8 cellular contexts compared by ENCODE assay signal in the genomic region with DNA sequence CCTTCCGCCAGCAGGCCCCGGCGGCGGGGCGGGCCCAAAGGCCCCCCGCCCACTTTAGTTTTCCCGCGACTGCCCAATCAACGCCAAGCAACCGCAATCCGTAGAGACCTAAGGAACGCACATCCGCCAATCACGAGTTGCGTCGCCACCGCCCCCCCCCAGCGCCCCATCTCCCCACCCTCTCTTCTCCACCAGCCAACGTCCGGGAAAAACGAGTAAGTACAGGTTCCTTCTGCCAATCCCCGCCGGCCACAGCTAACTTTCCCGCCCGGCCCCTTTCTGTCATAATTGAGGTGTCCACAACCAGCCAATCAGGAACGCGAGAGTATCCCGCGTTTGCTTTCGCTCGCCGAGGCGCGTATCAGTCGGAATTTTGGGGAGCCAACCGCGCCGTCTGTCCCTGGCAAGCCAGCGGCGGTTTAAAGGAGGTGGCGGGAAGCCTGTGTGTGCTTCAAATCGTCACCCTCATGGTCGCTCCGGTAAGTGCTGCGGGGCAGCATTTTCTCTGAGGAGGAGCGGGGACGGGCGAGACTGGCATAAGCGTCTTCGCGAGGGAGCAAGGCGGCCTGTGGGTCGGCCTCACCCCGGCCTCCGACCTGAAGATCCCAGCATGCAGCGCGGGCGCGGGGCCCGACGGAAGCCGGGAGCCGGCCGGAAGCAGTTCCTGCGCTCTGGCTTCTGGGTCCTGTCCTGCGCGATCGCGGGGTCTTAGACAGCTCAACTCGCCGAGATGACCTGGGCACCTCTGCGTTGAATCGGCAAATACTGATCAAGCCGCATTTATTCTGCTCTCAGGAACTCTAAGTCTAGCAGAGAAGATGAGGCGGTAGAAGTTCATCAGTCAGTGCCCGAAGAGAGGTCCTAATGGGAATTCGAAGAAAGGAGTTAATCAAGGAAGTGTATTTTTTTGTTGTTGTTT. TPM values are rescaled to one million over a fixed set of nuclear protein-coding genes. Genes with fewer than 3 reads are reported as not detected.
DNase-seq lines count a peak whose midpoint lies in the region; ATAC-seq, FAIRE-seq and TF ChIP-seq lines count a peak whose summit lies in the region.

A gene with protein sequence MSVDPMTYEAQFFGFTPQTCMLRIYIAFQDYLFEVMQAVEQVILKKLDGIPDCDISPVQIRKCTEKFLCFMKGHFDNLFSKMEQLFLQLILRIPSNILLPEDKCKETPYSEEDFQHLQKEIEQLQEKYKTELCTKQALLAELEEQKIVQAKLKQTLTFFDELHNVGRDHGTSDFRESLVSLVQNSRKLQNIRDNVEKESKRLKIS (plus strand): TSS at position 361 of the 919 bp plus-strand sequence. CDS start 2,297 bp downstream, outside the sequence.

- peaks cover 18% of the 10 kb centered on the region for H3K4me1 ChIP-seq in psoas muscle

- no peak for TF ChIP-seq CTCF in psoas muscle (IDR thresholded peaks at IDR 0.05)

- WGBS in psoas muscle, 3 donors, result 0 to 1% (median 0%) methylated on average over 75 to 77 of the region's 77 CpGs

- H3K9me3 ChIP-seq in psoas muscle, result no peaks in the 10 kb centered on the region

- ATAC-seq in HG02938 (IDR thresholded peaks at IDR 0.05; ENCODE audit: unreplicated experiment), result peak; percentile 86
- ATAC-seq in left ventricle myocardium superior, result peak; percentile 96
- ATAC-seq in psoas muscle, result peak; percentile 94 to 97 (median 94)

- FAIRE-seq in urothelium cell line (lab: Jason Lieb, UNC), result no peak

- intact Hi-C loops in left ventricle myocardium superior (cut with micrococcal nuclease), result no loop called here
- intact Hi-C loops in psoas muscle (cut with DNase I), result loop anchor here (2.0 to 5.0 kb wide), 3 partner anchors 18 to 40 kb away; a partner anchor contains a TSS

- no peaks in the 10 kb centered on the region for H3K27me3 ChIP-seq in psoas muscle (ENCODE audit: insufficient read depth in 3 of 3, low read length in 2 of 3)

- DNase-seq in NCI-H187 (lab: John Stamatoyannopoulos, UW) (peak; percentile 70 to 94), T-helper 2 cell (peak; percentile 93 to 100 (median 98)), left ventricle myocardium superior (peak; percentile 97), psoas muscle (peak; percentile 98 to 99), urothelium cell line (ENCODE audit: low spot score) (peak; percentile 94)

- peak within 1 kb of the TSS; percentile 85 for H3K4me3 ChIP-seq in psoas muscle

- TF ChIP-seq POLR2A in GM15510 (IDR thresholded peaks at IDR 0.05; ENCODE audit: borderline replicate concordance, extremely low read depth, insufficient read length), result peak; percentile 90

- peaks cover 12 to 71% of the 10 kb centered on the region in 2 donors for H3K36me3 ChIP-seq in psoas muscle (ENCODE audit: insufficient read depth in 1 of 2, low read depth in 1 of 2)

- H3K27ac ChIP-seq in angular gyrus (ENCODE audit: low read depth, low read length) (peak within 1 kb of the TSS; percentile 98), psoas muscle (peak within 1 kb of the TSS; percentile 98)

RNA-seq across cellular contexts. Expression of the gene that starts here (rescaled TPM):
- total RNA-seq in left ventricle myocardium superior, result 13.2 TPM
- 10 to 100 TPM; 13.6 to 21.4 (median 17.5) TPM for total RNA-seq in psoas muscle
- polyA plus RNA-seq in psoas muscle, result 10 to 100 TPM; 11.1 to 28.9 (median 13.1) TPM

Comparison
In these comparisons a context has a peak if more than half of its experiments do, and no peak if none do; other contexts are left out.
1. Peak in every context shown above with its lines: DNase-seq, ATAC-seq, H3K4me3 ChIP-seq and H3K27ac ChIP-seq.